In the genomic region with DNA sequence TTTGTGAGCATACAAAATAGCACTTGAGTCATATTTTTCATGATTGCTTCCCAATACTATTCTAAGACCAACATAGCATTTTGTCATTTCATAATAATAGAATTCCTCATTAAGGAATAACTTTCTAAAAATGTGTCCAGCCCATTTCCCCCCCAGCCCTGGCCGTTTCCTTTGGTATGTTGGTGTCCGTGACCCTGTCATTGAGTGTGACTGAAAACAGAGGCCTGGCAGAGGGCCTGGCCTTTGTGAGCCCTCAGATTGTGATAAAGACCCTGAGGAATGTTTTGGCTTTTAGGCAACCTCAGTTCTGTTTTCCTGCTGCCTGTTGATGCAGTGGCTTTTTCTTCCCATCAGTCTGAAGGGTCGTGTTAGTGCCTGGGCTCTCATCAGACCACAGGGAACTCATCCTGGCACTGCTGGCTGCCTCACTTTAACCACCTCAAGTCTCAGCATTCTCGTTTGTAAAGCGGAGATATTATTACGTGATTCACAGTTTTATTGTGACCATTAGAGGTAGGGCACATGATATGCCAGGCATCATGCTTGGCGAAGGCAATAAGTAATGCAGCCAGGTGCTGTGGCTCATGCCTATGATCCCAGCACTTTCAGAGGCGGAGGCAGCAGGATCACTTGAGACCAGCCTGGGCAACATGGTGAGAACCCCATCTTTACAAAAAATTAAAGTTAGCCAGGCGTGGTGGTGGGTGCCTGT, we compare ENCODE assay signal across 9 cellular contexts. TPM values are rescaled to one million over a fixed set of nuclear protein-coding genes. Genes with fewer than 3 reads are reported as not detected.
DNase-seq lines count a peak whose midpoint lies in the region; ATAC-seq and TF ChIP-seq lines count a peak whose summit lies in the region.
"Had no signal": no experiment of that assay in that cellular context is flagged by ENCODE, and none has a peak within 500 bp of the region (broad histone marks: within the 10 kb centered on the region; RNA-seq: fewer than 3 reads in every experiment).

No MANE protein-coding gene starts in this region.

- ATAC-seq in left colon = peak; percentile 46
- no peak for ATAC-seq in GM18858 (IDR thresholded peaks at IDR 0.05; ENCODE audit: unreplicated experiment)

- H3K9ac ChIP-seq in stomach smooth muscle (ENCODE audit: low read length in 2 of 2) = peak overlapping the region; percentile 20 to 47

- DNase-seq in HFFc6 = peak; percentile 57
- DNase-seq in caudate nucleus (lab: John Stamatoyannopoulos, UW) = no peak
- no peak for DNase-seq in left colon
- no peak for DNase-seq in germinal center (ENCODE audit: low spot score)
- DNase-seq in NCI-H1436 (lab: John Stamatoyannopoulos, UW) = no peak
- DNase-seq in NCI-H526 treated with DMSO at 0.1 percent for 48 hours (lab: John Stamatoyannopoulos, UW) = no peak
- DNase-seq: GDM1 had no signal

- no peaks in the 10 kb centered on the region for H3K27me3 Mint-ChIP-seq in HFFc6 (ENCODE audit: insufficient read depth)

- no peak overlapping the region for H3K4me3 ChIP-seq in stomach smooth muscle (ENCODE audit: low read length in 2 of 2)

- no peaks in the 10 kb centered on the region for H3K9me3 Mint-ChIP-seq in HFFc6

- H3K4me3 Mint-ChIP-seq in HFFc6 = peak overlapping the region; percentile 51

- H3K36me3 ChIP-seq in stomach smooth muscle (ENCODE audit: control insufficient read depth in 2 of 2, insufficient read depth in 2 of 2, low read length in 2 of 2) = no peaks in the 10 kb centered on the region

- peaks cover 22% of the 10 kb centered on the region for H3K4me1 Mint-ChIP-seq in HFFc6 (ENCODE audit: low read depth)

- H3K27ac Mint-ChIP-seq in HFFc6 = peak overlapping the region; percentile 80

- H3K27ac ChIP-seq in caudate nucleus (ENCODE audit: low read depth, low read length) = peak overlapping the region; percentile 74
- peak overlapping the region; percentile 62 for H3K27ac ChIP-seq in stomach smooth muscle (ENCODE audit: low read length)

- no peak for TF ChIP-seq CTCF in HFFc6 (IDR thresholded peaks at IDR 0.05)

- H3K36me3 Mint-ChIP-seq in HFFc6 (ENCODE audit: low read depth) = no peaks in the 10 kb centered on the region

- no peaks in the 10 kb centered on the region for H3K27me3 ChIP-seq in stomach smooth muscle (ENCODE audit: control insufficient read depth in 1 of 2, insufficient read depth in 2 of 2, low read length in 2 of 2)

- H3K4me1 ChIP-seq in stomach smooth muscle (ENCODE audit: control insufficient read depth, insufficient read depth, low read length) = peaks cover 11% of the 10 kb centered on the region

- H3K9me3 ChIP-seq in stomach smooth muscle (ENCODE audit: control insufficient read depth in 2 of 2, low read length in 2 of 2) = no peaks in the 10 kb centered on the region

- intact Hi-C loops in left colon (cut with DNase I, micrococcal nuclease) = no loop called here

RNA-seq across cellular contexts. Expression of gene SPINT2, which starts 13.8 kb away (rescaled TPM):
- 1 to 10 TPM in 3 of 6 experiments, under 1 TPM in 3; 0.76 to 4.1 (median 0.98) TPM for total RNA-seq in HFFc6 (2021; fragmentation: NEBNext Ultra II Directional; extraction: Animal tissue kit (Norgen Biotek cat#: 25700))
- 100 to 1,000 TPM; 852 to 964 TPM for total RNA-seq in left colon

RNA-seq across cellular contexts. Expression of gene PPP1R14A, which starts 22.0 kb away (rescaled TPM):
- under 1 TPM in 2 of 6 experiments, not detected in 4; 0.35 to 0.81 TPM for total RNA-seq in HFFc6 (2021; fragmentation: NEBNext Ultra II Directional; extraction: Animal tissue kit (Norgen Biotek cat#: 25700))
- 10 to 100 TPM in 1 of 2 donors, 1 to 10 TPM in 1; 7.1 to 38.3 TPM for total RNA-seq in left colon

RNA-seq across cellular contexts. Expression of gene C19orf33, which starts 25.9 kb away (rescaled TPM):
- not detected for total RNA-seq in HFFc6 (2021; fragmentation: NEBNext Ultra II Directional; extraction: Animal tissue kit (Norgen Biotek cat#: 25700))
- total RNA-seq in left colon = 100 to 1,000 TPM; 276 to 333 TPM

RNA-seq across cellular contexts. Expression of gene YIF1B, which starts 37.6 kb away (rescaled TPM):
- 10 to 100 TPM; 80.8 to 98.5 (median 86.6) TPM for total RNA-seq in HFFc6 (2021; fragmentation: NEBNext Ultra II Directional; extraction: Animal tissue kit (Norgen Biotek cat#: 25700))
- 10 to 100 TPM; 24.1 to 27.6 TPM for total RNA-seq in left colon

RNA-seq across cellular contexts. Expression of gene KCNK6, which starts 41.5 kb away (rescaled TPM):
- 1 to 10 TPM; 2.6 to 9.2 (median 2.9) TPM for total RNA-seq in HFFc6 (2021; fragmentation: NEBNext Ultra II Directional; extraction: Animal tissue kit (Norgen Biotek cat#: 25700))
- total RNA-seq in left colon = 10 to 100 TPM; 27.2 to 32.7 TPM

Comparison
In these comparisons a context has a peak if more than half of its experiments do, and no peak if none do; other contexts are left out.
1. RNA of gene SPINT2, which starts 13.8 kb away (total RNA-seq): 852 to 964 TPM in left colon; 0.76 to 4.1 TPM in HFFc6; every median in the first group is over 100 times any median in the second.
2. RNA of gene PPP1R14A, which starts 22.0 kb away (total RNA-seq): 7.1 to 38.3 TPM in left colon; 0.35 to 0.81 TPM in HFFc6; every median in the first group is over 4 times any median in the second.
3. RNA of gene C19orf33, which starts 25.9 kb away (total RNA-seq): 276 to 333 TPM in left colon; not detected in HFFc6; every median in the first group is over 100 times any median in the second.